Comparison of ENCODE assay signal across 8 cellular contexts in genomic region chr10:6918305-6918704, GRCh38.
DNase-seq lines count a peak whose midpoint lies in the region; ATAC-seq and TF ChIP-seq lines count a peak whose summit lies in the region.

No MANE protein-coding gene starts in this region.

- H3K79me2 ChIP-seq in PC-9 (ENCODE audit: low read depth), result no peaks in the 10 kb centered on the region

- H3K36me3 Mint-ChIP-seq in CD4-positive, CD25-positive, alpha-beta regulatory T cell, result no peaks in the 10 kb centered on the region
- no peaks in the 10 kb centered on the region for H3K36me3 Mint-ChIP-seq in stimulated activated memory B cell treated with anti-CD40 and anti-IgM and Interleukin-4, amounts not matched to agents 10 μg/mL and 1 μg/mL and 100 μg/mL, for 72 hours

- peaks cover 0 to 16% (median 12%) of the 10 kb centered on the region in 4 donors for H3K4me1 Mint-ChIP-seq in CD4-positive, CD25-positive, alpha-beta regulatory T cell
- peaks cover 33% of the 10 kb centered on the region for H3K4me1 Mint-ChIP-seq in stimulated activated memory B cell treated with anti-CD40 and anti-IgM and Interleukin-4, amounts not matched to agents 10 μg/mL and 1 μg/mL and 100 μg/mL, for 72 hours

- H3K4me3 Mint-ChIP-seq in CD4-positive, CD25-positive, alpha-beta regulatory T cell, result no peak overlapping the region
- no peak overlapping the region for H3K4me3 Mint-ChIP-seq in stimulated activated memory B cell treated with anti-CD40 and anti-IgM and Interleukin-4, amounts not matched to agents 10 μg/mL and 1 μg/mL and 100 μg/mL, for 72 hours

- TF ChIP-seq CTCF in epithelial cell of esophagus (IDR thresholded peaks at IDR 0.05; ENCODE audit: insufficient read depth, low read depth, low read length, missing control alignments) (no peak), PC-9 (conservative IDR thresholded peaks at IDR 0.05) (no peak; the same call in 1 of the 2 replicates)

- H3K27ac Mint-ChIP-seq in CD4-positive, CD25-positive, alpha-beta regulatory T cell, result no peak overlapping the region
- no peak overlapping the region for H3K27ac Mint-ChIP-seq in stimulated activated memory B cell treated with anti-CD40 and anti-IgM and Interleukin-4, amounts not matched to agents 10 μg/mL and 1 μg/mL and 100 μg/mL, for 72 hours

- ATAC-seq in CD4-positive, CD25-positive, alpha-beta regulatory T cell (ENCODE audit: low read depth in 2 of 2), result peak in 1 of 2 donors; percentile 32
- ATAC-seq in HG02870 (IDR thresholded peaks at IDR 0.05; ENCODE audit: unreplicated experiment), result no peak
- ATAC-seq in stimulated activated memory B cell treated with anti-CD40 and anti-IgM and Interleukin-4, amounts not matched to agents 10 μg/mL and 1 μg/mL and 100 μg/mL, for 72 hours, result no peak

- BruUV-seq in PC-9 (replicated peaks; lab: Mats Ljungman, UMichigan), result no TSS peak

- H2AFZ ChIP-seq in PC-9, result no peak overlapping the region

- H3K4me1 ChIP-seq in CD4-positive, CD25-positive, alpha-beta regulatory T cell (ENCODE audit: control insufficient read depth, insufficient read depth, low read length, poor library complexity, severe bottlenecking), result peaks cover 6% of the 10 kb centered on the region
- H3K4me1 ChIP-seq in PC-9 (replicated peaks; ENCODE audit: insufficient read depth), result no peaks in the 10 kb centered on the region

- H3K9me3 ChIP-seq in CD4-positive, CD25-positive, alpha-beta regulatory T cell (ENCODE audit: control insufficient read depth in 2 of 2, low read length in 2 of 2), result no peaks in the 10 kb centered on the region
- H3K9me3 ChIP-seq in PC-9 (ENCODE audit: insufficient read depth, low read depth), result no peaks in the 10 kb centered on the region

- no peak overlapping the region for H3K4me3 ChIP-seq in CD4-positive, CD25-positive, alpha-beta regulatory T cell (ENCODE audit: low read depth, low read length)
- H3K4me3 ChIP-seq in epithelial cell of esophagus (ENCODE audit: low read length), result no peak overlapping the region
- no peak overlapping the region for H3K4me3 ChIP-seq in PC-9

- DNase-seq in CD4-positive, CD25-positive, alpha-beta regulatory T cell, result peak; percentile 22 to 70 (median 48)
- DNase-seq in HT1080 (ENCODE audit: low read depth), result peak; percentile 8
- DNase-seq in activated CD4-positive, alpha-beta T cell treated with anti-CD3 and anti-CD28 coated beads, Interleukin-2, amount 50 U/mL, for 48 hours, result peak; percentile 78 to 83
- peak; percentile 15 for DNase-seq in epithelial cell of esophagus (ENCODE audit: low read depth)
- peak; percentile 51 to 75 (median 63) for DNase-seq in stimulated activated CD4-positive, alpha-beta T cell treated with anti-CD3 and anti-CD28 coated beads, Interleukin-12 subunit alpha, Interleukin-12 subunit beta, amount 100 ng/mL, for 48 hours (ENCODE audit: low read depth in 2 of 3, low spot score in 1 of 3)
- DNase-seq in PC-9, result no peak

- H3K27me3 ChIP-seq in CD4-positive, CD25-positive, alpha-beta regulatory T cell (ENCODE audit: control insufficient read depth, insufficient read depth, low read length), result no peaks in the 10 kb centered on the region
- no peaks in the 10 kb centered on the region for H3K27me3 ChIP-seq in PC-9 (ENCODE audit: insufficient read depth, low read depth)

- H3K27me3 Mint-ChIP-seq in CD4-positive, CD25-positive, alpha-beta regulatory T cell, result peaks cover 7% of the 10 kb centered on the region
- no peaks in the 10 kb centered on the region for H3K27me3 Mint-ChIP-seq in stimulated activated memory B cell treated with anti-CD40 and anti-IgM and Interleukin-4, amounts not matched to agents 10 μg/mL and 1 μg/mL and 100 μg/mL, for 72 hours

- intact Hi-C loops in PC-9 (cut with micrococcal nuclease; ENCODE audit: unreplicated experiment), result no loop called here

- H3F3A ChIP-seq in PC-9 (ENCODE audit: insufficient read depth, low read depth), result no peaks in the 10 kb centered on the region

- no peaks in the 10 kb centered on the region for H3K36me3 ChIP-seq in CD4-positive, CD25-positive, alpha-beta regulatory T cell (ENCODE audit: control insufficient read depth, insufficient read depth, low read length)
- no peaks in the 10 kb centered on the region for H3K36me3 ChIP-seq in PC-9 (ENCODE audit: low read depth)

- CTCF ChIA-PET in PC-9 (lab: Charles Lee), result no interaction called here

- no peaks in the 10 kb centered on the region for H3K9me2 ChIP-seq in PC-9 (ENCODE audit: insufficient read depth)

- no peak overlapping the region for H3K27ac ChIP-seq in CD4-positive, CD25-positive, alpha-beta regulatory T cell (ENCODE audit: insufficient read depth, low read length, poor library complexity, severe bottlenecking)
- H3K27ac ChIP-seq in PC-9, result no peak overlapping the region

- no peaks in the 10 kb centered on the region for H3K9me3 Mint-ChIP-seq in CD4-positive, CD25-positive, alpha-beta regulatory T cell
- H3K9me3 Mint-ChIP-seq in stimulated activated memory B cell treated with anti-CD40 and anti-IgM and Interleukin-4, amounts not matched to agents 10 μg/mL and 1 μg/mL and 100 μg/mL, for 72 hours, result no peaks in the 10 kb centered on the region

- POLR2A ChIA-PET in PC-9 (lab: Charles Lee; ENCODE audit: unreplicated experiment), result no interaction called here

- H4K20me1 ChIP-seq in PC-9 (ENCODE audit: insufficient read depth), result no peaks in the 10 kb centered on the region

- H3K4me2 ChIP-seq in PC-9, result no peak overlapping the region

Comparison
In these comparisons a context has a peak if more than half of its experiments do, and no peak if none do; other contexts are left out.
1. DNase-seq: peak in CD4-positive, CD25-positive, alpha-beta regulatory T cell (3 of 3), HT1080 (single experiment), activated CD4-positive, alpha-beta T cell treated with anti-CD3 and anti-CD28 coated beads, Interleukin-2, amount 50 U/mL, for 48 hours (2 of 2), epithelial cell of esophagus (single experiment) and stimulated activated CD4-positive, alpha-beta T cell treated with anti-CD3 and anti-CD28 coated beads, Interleukin-12 subunit alpha, Interleukin-12 subunit beta, amount 100 ng/mL, for 48 hours (3 of 3); none in PC-9 (0 of 2).